Comparison of ENCODE assay signal across 24 cellular contexts in the genomic region with DNA sequence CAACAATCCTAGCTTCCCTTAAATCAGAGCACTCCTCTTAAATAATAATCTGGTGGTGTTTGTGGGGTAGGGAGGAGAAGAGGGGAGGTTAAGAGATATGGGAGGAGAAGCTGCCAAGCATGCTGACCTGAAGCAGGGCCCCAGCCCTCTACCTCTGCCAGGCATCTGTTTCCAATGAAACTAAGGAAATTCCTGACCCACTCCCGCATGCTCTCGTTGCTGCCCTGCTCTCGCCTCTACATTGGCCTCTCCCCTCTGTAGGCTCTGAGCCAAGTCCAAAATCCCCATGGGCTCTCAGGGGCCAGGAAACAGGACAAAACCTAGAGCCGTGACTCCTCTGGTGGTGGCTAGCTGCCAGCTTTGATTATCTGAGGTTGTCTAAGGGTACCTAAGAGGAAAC.
DNase-seq lines count a peak whose midpoint lies in the region; TF ChIP-seq lines count a peak whose summit lies in the region.
"Had no signal": no experiment of that assay in that cellular context is flagged by ENCODE, and none has a peak within 500 bp of the region (broad histone marks: within the 10 kb centered on the region; RNA-seq: fewer than 3 reads in every experiment).

No MANE protein-coding gene starts in this region.

- no peaks in the 10 kb centered on the region for H3K9me3 ChIP-seq in BE2C
- no peaks in the 10 kb centered on the region; the same call in 1 of the 2 replicates for H3K9me3 ChIP-seq in SK-N-SH
- H3K9me3 ChIP-seq: SJSA1 had no signal

- DNase-seq in BE2C = peak; percentile 46
- no peak for DNase-seq in SK-N-SH
- DNase-seq in fibroblast of the aortic adventitia (ENCODE audit: low read depth) = peak; percentile 90
- peak; percentile 67 for DNase-seq in osteocyte (ENCODE audit: extremely low spot score, unreplicated experiment)
- DNase-seq in DMS79 treated with DMSO at 0.1 percent for 48 hours (lab: John Stamatoyannopoulos, UW) = no peak
- DNase-seq in KG1 (lab: John Stamatoyannopoulos, UW) = no peak
- DNase-seq in activated CD4-positive, alpha-beta T cell treated with anti-CD3 and anti-CD28 coated beads for 1 hour = no peak
- DNase-seq: Caco-2; CD8-positive, alpha-beta T cell; DMS79; GF-D8; HCEC 1CT; NCI-H1092; NCI-H1417 treated with DMSO at 0.1 percent for 48 hours; NCI-H187; NCI-H2081 treated with DMSO at 0.1 percent for 48 hours; NCI-H2171; NCI-H345; NCI-H510A treated with DMSO at 0.1 percent for 48 hours; NCI-H748 treated with DMSO at 0.1 percent for 48 hours had no signal

- H3K4me3 ChIP-seq in BE2C (ENCODE audit: low read depth, low read length) = no peak overlapping the region
- no peak overlapping the region for H3K4me3 ChIP-seq in SK-N-SH (ENCODE audit: low read depth in 2 of 2, low read length in 1 of 2)
- no peak overlapping the region for H3K4me3 ChIP-seq in fibroblast of the aortic adventitia (ENCODE audit: low read depth, low read length)
- H3K4me3 ChIP-seq: SJSA1 had no signal

- H3K27ac ChIP-seq in SK-N-SH (ENCODE audit: low read depth in 2 of 2, low read length in 1 of 2) = peak overlapping the region in 1 of 2 experiments; percentile 56; a peak in 1 of 4 replicates
- H3K27ac ChIP-seq: C4-2B, HL-60, SJSA1 had no signal

- no peaks in the 10 kb centered on the region for H3K9me2 ChIP-seq in SK-N-SH

- TF ChIP-seq CTCF in BE2C (IDR thresholded peaks at IDR 0.05; ENCODE audit: low read depth, low read length) (no peak), SK-N-SH (IDR thresholded peaks at IDR 0.05) (no peak), fibroblast of the aortic adventitia (IDR thresholded peaks at IDR 0.05; ENCODE audit: insufficient read depth, low read length) (no peak), osteocyte (IDR thresholded peaks at IDR 0.05) (no peak)

- H3K4me1 Mint-ChIP-seq in osteocyte (ENCODE audit: unreplicated experiment) = peaks cover 8% of the 10 kb centered on the region
- H3K4me1 Mint-ChIP-seq: IgD-negative memory B cell had no signal

- 16% methylated on average over 4 of the region's 4 CpGs for WGBS in SK-N-SH (ENCODE audit: low lambda C conversion rate)

- H3K27me3 ChIP-seq in BE2C (no peaks in the 10 kb centered on the region), SK-N-SH (ENCODE audit: insufficient read depth) (no peaks in the 10 kb centered on the region)
- H3K27me3 ChIP-seq: SJSA1 had no signal

- H3K4me1 ChIP-seq in BE2C = 0 out of 2 replicates have a peak, but pooled peaks cover 3% of the 10 kb centered on the region
- no peaks in the 10 kb centered on the region; a peak in 1 of 4 replicates for H3K4me1 ChIP-seq in SK-N-SH (ENCODE audit: control insufficient read depth in 1 of 2, insufficient read depth in 2 of 2, low read depth in 1 of 2, low read length in 1 of 2)
- H3K4me1 ChIP-seq: Caco-2, SJSA1 had no signal

- H3K36me3 ChIP-seq in BE2C (no peaks in the 10 kb centered on the region), SK-N-SH (replicated peaks in 1 of 2; ENCODE audit: control insufficient read depth in 1 of 2, insufficient read depth in 2 of 2, low read length in 1 of 2) (no peaks in the 10 kb centered on the region)
- H3K36me3 ChIP-seq: SJSA1 had no signal

- CTCF ChIA-PET in SK-N-SH (lab: Yijun Ruan, JAX) = no interaction called here

- H3K4me2 ChIP-seq in SK-N-SH = no peak overlapping the region

- no peak for TF ChIP-seq EP300 in SK-N-SH (IDR thresholded peaks at IDR 0.05; ENCODE audit: borderline replicate concordance in 1 of 2, low read depth in 1 of 2, low read length in 1 of 2)

- peaks cover 2% of the 10 kb centered on the region for H3K36me3 Mint-ChIP-seq in osteocyte (ENCODE audit: unreplicated experiment)
- H3K36me3 Mint-ChIP-seq: CD8-positive, alpha-beta T cell; IgD-negative memory B cell had no signal

- peaks cover 6% of the 10 kb centered on the region for H3K27me3 Mint-ChIP-seq in osteocyte (ENCODE audit: unreplicated experiment)
- H3K27me3 Mint-ChIP-seq: IgD-negative memory B cell had no signal

- H4K20me1 ChIP-seq in SK-N-SH (ENCODE audit: insufficient read depth) = no peaks in the 10 kb centered on the region

- H2AFZ ChIP-seq in SK-N-SH (ENCODE audit: low read depth) = no peak overlapping the region

- no peaks in the 10 kb centered on the region for H3F3A ChIP-seq in SK-N-SH (replicated peaks; ENCODE audit: insufficient read depth)

- peaks cover 4% of the 10 kb centered on the region for H3K9me3 Mint-ChIP-seq in osteocyte (ENCODE audit: unreplicated experiment)

- no peak overlapping the region for H3K27ac Mint-ChIP-seq in osteocyte (ENCODE audit: unreplicated experiment)
- H3K27ac Mint-ChIP-seq: CD8-positive, alpha-beta T cell; IgD-negative memory B cell had no signal

- no peak overlapping the region for H3K9ac ChIP-seq in SK-N-SH

- POLR2A ChIA-PET in SK-N-SH (lab: Yijun Ruan, JAX) = no interaction called here

- no peaks in the 10 kb centered on the region for H3K79me2 ChIP-seq in SK-N-SH (ENCODE audit: insufficient read depth)

- H3K4me3 Mint-ChIP-seq in osteocyte (ENCODE audit: unreplicated experiment) = no peak overlapping the region
- H3K4me3 Mint-ChIP-seq: CD8-positive, alpha-beta T cell; IgD-negative memory B cell had no signal

- no peak for TF ChIP-seq RAD21 in SK-N-SH (IDR thresholded peaks at IDR 0.05; ENCODE audit: low read length)

TF ChIP-seq in SK-N-SH, 30 proteins besides CTCF, POLR2A, EP300 and RAD21:
- peak; percentile 47; the same call in 1 of the 2 replicates for TF ChIP-seq TCF12 (IDR thresholded peaks at IDR 0.05)
- TF ChIP-seq NFIC (IDR thresholded peaks at IDR 0.05; ENCODE audit: borderline replicate concordance) = no peak; the same call in 1 of the 2 replicates
TF ChIP-seq in SK-N-SH: peak in this region for 1.

Comparison
In these comparisons a context has a peak if more than half of its experiments do, and no peak if none do; other contexts are left out.
1. DNase-seq: peak in BE2C (single experiment), fibroblast of the aortic adventitia (single experiment) and osteocyte (single experiment); none in SK-N-SH (single experiment), DMS79 treated with DMSO at 0.1 percent for 48 hours (single experiment), KG1 (single experiment) and activated CD4-positive, alpha-beta T cell treated with anti-CD3 and anti-CD28 coated beads for 1 hour (single experiment).